In the genomic region with DNA sequence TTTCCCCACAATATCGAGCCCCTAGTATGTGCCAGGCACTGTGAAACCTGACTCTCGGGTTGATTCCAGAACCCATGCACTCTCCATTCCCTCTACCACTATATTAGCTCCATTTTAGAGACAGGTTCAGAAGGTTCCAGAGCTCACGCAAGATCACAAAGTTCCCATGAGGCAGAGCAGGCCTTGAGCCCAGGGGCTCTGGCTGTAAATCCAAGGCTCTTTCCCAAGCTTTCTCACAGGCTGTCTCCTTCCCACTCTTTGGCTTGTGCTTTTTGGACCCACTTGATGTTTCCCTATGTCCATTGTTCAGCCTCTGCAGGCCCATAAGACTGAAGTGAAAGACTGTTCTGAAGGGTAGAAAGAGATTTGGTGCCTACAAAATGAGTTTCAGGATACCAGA, we compare ENCODE assay signal across 19 cellular contexts. TPM values are rescaled to one million over a fixed set of nuclear protein-coding genes. Genes with fewer than 3 reads are reported as not detected.
"Had no signal": no experiment of that assay in that cellular context is flagged by ENCODE, and none has a peak within 500 bp of the region (broad histone marks: within the 10 kb centered on the region; RNA-seq: fewer than 3 reads in every experiment).

No MANE protein-coding gene starts in this region.

- DNase-seq: KBM-7, NCI-H1092, NCI-H1105 treated with DMSO at 0.1 percent for 48 hours, NCI-H1436, NCI-H187, NCI-H2029, NCI-H2081 treated with DMSO at 0.1 percent for 48 hours, NCI-H2171, NCI-H226, NCI-H446, NCI-H510A, NCI-H524 treated with DMSO at 0.1 percent for 48 hours, NCI-H69, NCI-H774, RPMI8226, SHP77 treated with DMSO at 0.1 percent for 48 hours, SJCRH30 had no signal

RNA-seq across cellular contexts. Expression of a gene that starts 15.7 kb away (rescaled TPM):
- total RNA-seq: LHCN-M2, MCF 10A had no signal
